In the genomic region with DNA sequence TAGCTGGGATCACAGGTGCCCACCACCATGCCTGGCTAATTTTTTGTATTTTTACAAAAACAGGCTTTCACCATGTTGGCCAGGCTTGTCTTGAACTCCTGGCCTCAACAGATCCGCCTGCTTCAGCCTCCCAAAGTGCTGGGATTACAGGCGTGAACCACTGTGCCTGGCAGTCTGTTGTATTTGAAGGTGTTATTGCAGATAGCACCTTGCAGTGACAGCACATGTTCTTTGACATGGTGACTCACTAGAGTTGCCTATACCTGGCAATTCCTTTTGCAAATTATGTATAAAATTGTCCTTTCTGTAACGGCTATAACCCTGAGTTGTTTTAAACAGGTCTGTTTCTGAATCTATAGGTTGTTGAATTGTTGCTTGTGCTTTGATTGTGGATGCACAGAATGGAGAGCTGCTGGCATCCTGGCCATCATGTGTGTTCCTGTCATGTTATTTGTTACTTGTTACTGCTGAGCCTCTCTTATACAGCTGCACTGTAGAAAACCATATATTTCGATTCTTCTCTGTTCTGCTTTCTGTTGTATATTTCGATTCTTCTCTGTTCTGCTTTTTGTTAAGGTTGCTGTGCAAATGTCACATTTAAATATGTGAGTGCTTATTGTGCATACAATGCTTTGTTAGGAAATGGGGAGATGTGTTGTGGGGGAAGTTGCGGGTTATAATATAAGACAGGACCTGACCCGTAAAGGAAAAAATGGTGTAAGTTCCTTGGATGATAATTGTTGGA, we compare ENCODE assay signal across 8 cellular contexts. TPM values are rescaled to one million over a fixed set of nuclear protein-coding genes. Genes with fewer than 3 reads are reported as not detected.
DNase-seq lines count a peak whose midpoint lies in the region; ATAC-seq and TF ChIP-seq lines count a peak whose summit lies in the region.

No MANE protein-coding gene starts in this region.

- no peak for TF ChIP-seq CTCF in RWPE2 (IDR thresholded peaks at IDR 0.05; ENCODE audit: poor library complexity, severe bottlenecking)

- H3K27ac ChIP-seq in RWPE2 (ENCODE audit: poor library complexity, severe bottlenecking): peak overlapping the region; percentile 72

- H3K4me1 ChIP-seq in RWPE2 (ENCODE audit: insufficient read depth, poor library complexity, severe bottlenecking): peaks cover 30% of the 10 kb centered on the region

- no peaks in the 10 kb centered on the region for H3K27me3 ChIP-seq in RWPE2 (ENCODE audit: insufficient read depth, poor library complexity, severe bottlenecking)

- peak overlapping the region; percentile 9 to 71 (median 35) for H3K4me3 Mint-ChIP-seq in naive B cell

- peak overlapping the region; percentile 29 to 83 (median 70) for H3K27ac Mint-ChIP-seq in naive B cell

- no peaks in the 10 kb centered on the region for H3K27me3 Mint-ChIP-seq in naive B cell

- H3K9me3 Mint-ChIP-seq in naive B cell: no peaks in the 10 kb centered on the region

- peak; percentile 40 for DNase-seq in DMS79 treated with DMSO at 0.1 percent for 48 hours (lab: John Stamatoyannopoulos, UW)
- no peak for DNase-seq in DMS79 (lab: John Stamatoyannopoulos, UW)
- DNase-seq in RWPE2 (ENCODE audit: low spot score): no peak
- peak; percentile 53 for DNase-seq in naive B cell
- DNase-seq in NCI-H774 (lab: John Stamatoyannopoulos, UW): no peak
- DNase-seq in retina: no peak
- no peak for DNase-seq in middle frontal gyrus (ENCODE audit: extremely low spot score, low spot score)

- H3K9me3 ChIP-seq in RWPE2 (ENCODE audit: severe bottlenecking): no peaks in the 10 kb centered on the region

- peaks cover 16 to 40% (median 32%) of the 10 kb centered on the region in 3 donors for H3K4me1 Mint-ChIP-seq in naive B cell

- peak; percentile 76 for ATAC-seq in HG02852 (IDR thresholded peaks at IDR 0.05; ENCODE audit: unreplicated experiment)
- no peak for ATAC-seq in RWPE2 (ENCODE audit: low read depth)
- peak; percentile 93 to 95 for ATAC-seq in naive B cell (ENCODE audit: low read depth in 2 of 2)

- no peak overlapping the region for H3K4me3 ChIP-seq in RWPE2 (ENCODE audit: severe bottlenecking)

- H3K36me3 Mint-ChIP-seq in naive B cell: no peaks in the 10 kb centered on the region

- H3K36me3 ChIP-seq in RWPE2 (ENCODE audit: low read depth): peaks cover 61% of the 10 kb centered on the region

RNA-seq across cellular contexts. Expression of gene OGT, which starts 8.1 kb away (rescaled TPM):
- 10 to 100 TPM; 17.5 to 39.7 (median 29.0) TPM for polyA plus RNA-seq in naive B cell (ENCODE audit: low read depth in 6 of 6)

RNA-seq across cellular contexts. Expression of gene GCNA, which starts 37.3 kb away (rescaled TPM):
- polyA plus RNA-seq in naive B cell (ENCODE audit: low read depth in 6 of 6): under 1 TPM in 3 of 6 donors, not detected in 3; 0.16 to 0.52 (median 0.19) TPM

Comparison
In these comparisons a context has a peak if more than half of its experiments do, and no peak if none do; other contexts are left out.
1. DNase-seq: peak in DMS79 treated with DMSO at 0.1 percent for 48 hours (single experiment) and naive B cell (single experiment); none in DMS79 (single experiment), RWPE2 (single experiment), NCI-H774 (single experiment), retina (single experiment) and middle frontal gyrus (single experiment).